In genomic region chr1:62436039-62436465, GRCh38 we compare ENCODE assay signal across 8 cellular contexts. TPM values are rescaled to one million over a fixed set of nuclear protein-coding genes. Genes with fewer than 3 reads are reported as not detected.
DNase-seq lines count a peak whose midpoint lies in the region; ATAC-seq and TF ChIP-seq lines count a peak whose summit lies in the region.

No MANE protein-coding gene starts in this region.

- DNase-seq in AG10803 (ENCODE audit: low read depth) = no peak
- no peak for DNase-seq in PC-9
- DNase-seq in adipocyte (ENCODE audit: low read depth) = peak; percentile 99
- DNase-seq in hepatocyte (ENCODE audit: low spot score) = no peak
- DNase-seq in skeletal muscle cell (ENCODE audit: low read depth) = no peak
- no peak for DNase-seq in NCI-H526 (lab: John Stamatoyannopoulos, UW)

- H3K79me2 ChIP-seq in PC-9 (ENCODE audit: low read depth) (peaks cover 53% of the 10 kb centered on the region), hepatocyte (peaks cover 36% of the 10 kb centered on the region)

- H3K9me3 ChIP-seq in PC-9 (ENCODE audit: insufficient read depth, low read depth) (no peaks in the 10 kb centered on the region), adipocyte (ENCODE audit: control insufficient read depth, low read length) (no peaks in the 10 kb centered on the region), hepatocyte (ENCODE audit: low read depth) (no peaks in the 10 kb centered on the region)

- H3K9me2 ChIP-seq in PC-9 (ENCODE audit: insufficient read depth) (no peaks in the 10 kb centered on the region), hepatocyte (replicated peaks; ENCODE audit: insufficient read depth) (no peaks in the 10 kb centered on the region)

- H3K27me3 ChIP-seq in PC-9 (ENCODE audit: insufficient read depth, low read depth) (no peaks in the 10 kb centered on the region), adipocyte (replicated peaks; ENCODE audit: control insufficient read depth, insufficient read depth, low read length) (no peaks in the 10 kb centered on the region), hepatocyte (no peaks in the 10 kb centered on the region)

- ATAC-seq in GM21529 (IDR thresholded peaks at IDR 0.05; ENCODE audit: unreplicated experiment) (peak; percentile 57), GM18861 (IDR thresholded peaks at IDR 0.05; ENCODE audit: unreplicated experiment) (no peak)

- H3K4me3 ChIP-seq in AG10803 (ENCODE audit: low read length) = peak overlapping the region; percentile 92
- peak overlapping the region; percentile 100 for H3K4me3 ChIP-seq in PC-9
- H3K4me3 ChIP-seq in adipocyte (ENCODE audit: low read length) = peak overlapping the region; percentile 96
- peak overlapping the region; percentile 38 for H3K4me3 ChIP-seq in hepatocyte
- peak overlapping the region; percentile 95 for H3K4me3 ChIP-seq in skeletal muscle cell (ENCODE audit: low read depth, low read length)

- H3K27ac ChIP-seq in PC-9 (peak overlapping the region; percentile 95), hepatocyte (peak overlapping the region; percentile 98)

- peaks cover 5% of the 10 kb centered on the region; the same call in 1 of the 2 replicates for H4K20me1 ChIP-seq in PC-9 (ENCODE audit: insufficient read depth)
- H4K20me1 ChIP-seq in hepatocyte (ENCODE audit: insufficient read depth, poor library complexity, severe bottlenecking) = peaks cover 25% of the 10 kb centered on the region

- under 1% methylated on average over 45 of the region's 45 CpGs for WGBS in hepatocyte (ENCODE audit: low lambda C conversion rate, missing lambda C conversion rate)

- POLR2A ChIA-PET in PC-9 (lab: Charles Lee; ENCODE audit: unreplicated experiment) = interaction anchor here (0.5 to 0.9 kb wide), 6 partner anchors 11 to 256 kb away, joined by 3 to 9 read pairs (median 5); no protein-coding TSS in a partner anchor

- CTCF ChIA-PET in PC-9 (lab: Charles Lee) = interaction anchor here (0.9 kb wide), 1 partner anchor 261 kb away, joined by 5 read pairs; no protein-coding TSS in a partner anchor

- intact Hi-C loops in PC-9 (cut with micrococcal nuclease; ENCODE audit: unreplicated experiment) = loop anchor here (1.0 to 5.0 kb wide), 6 partner anchors 206 to 931 kb away; partner anchors contain the start of genes ALG6 and ATG4C

- peak overlapping the region; percentile 99 for H3K9ac ChIP-seq in adipocyte (ENCODE audit: low read length)

- TF ChIP-seq CTCF in AG10803 (conservative IDR thresholded peaks at IDR 0.05; ENCODE audit: low read length) (no peak), PC-9 (conservative IDR thresholded peaks at IDR 0.05) (no peak), hepatocyte (IDR thresholded peaks at IDR 0.05; ENCODE audit: poor library complexity) (no peak)

- H3K36me3 ChIP-seq in PC-9 (ENCODE audit: low read depth) = peaks cover 7% of the 10 kb centered on the region; the same call in 1 of the 2 replicates
- H3K36me3 ChIP-seq in adipocyte (ENCODE audit: control insufficient read depth, insufficient read depth, low read length, severe bottlenecking) = no peaks in the 10 kb centered on the region
- no peaks in the 10 kb centered on the region for H3K36me3 ChIP-seq in hepatocyte (replicated peaks; ENCODE audit: insufficient read depth, low read depth)

- BruUV-seq in PC-9 (replicated peaks; lab: Mats Ljungman, UMichigan) = no TSS peak

- H3K4me1 ChIP-seq in PC-9 (replicated peaks; ENCODE audit: insufficient read depth) (peaks cover 23% of the 10 kb centered on the region), adipocyte (ENCODE audit: control insufficient read depth, insufficient read depth, low read length) (peaks cover 16% of the 10 kb centered on the region), hepatocyte (ENCODE audit: insufficient read depth) (peaks cover 17% of the 10 kb centered on the region)

- H2AFZ ChIP-seq in PC-9 (peak overlapping the region; percentile 87), hepatocyte (peak overlapping the region; percentile 63)

- peaks cover 17% of the 10 kb centered on the region for H3F3A ChIP-seq in PC-9 (ENCODE audit: insufficient read depth, low read depth)

- H3K4me2 ChIP-seq in PC-9 (peak overlapping the region; percentile 87), hepatocyte (peak overlapping the region; percentile 71)

RNA-seq across cellular contexts. Expression of gene USP1, which starts 0.8 kb away (rescaled TPM):
- total RNA-seq in PC-9 (2021) (42.1 and 50.3 TPM in 2 replicates), hepatocyte (22.7 and 28.5 TPM in 2 replicates)
- polyA plus RNA-seq in hepatocyte = 11.6 and 16.1 TPM in 2 replicates

Comparison
In these comparisons a context has a peak if more than half of its experiments do, and no peak if none do; other contexts are left out.
1. H3K4me3 ChIP-seq: peak in every context shown above with its lines; median percentile 100 in PC-9; 96 in adipocyte; 95 in skeletal muscle cell; 92 in AG10803; 38 in hepatocyte.